8 cellular contexts compared by ENCODE assay signal in the genomic region with DNA sequence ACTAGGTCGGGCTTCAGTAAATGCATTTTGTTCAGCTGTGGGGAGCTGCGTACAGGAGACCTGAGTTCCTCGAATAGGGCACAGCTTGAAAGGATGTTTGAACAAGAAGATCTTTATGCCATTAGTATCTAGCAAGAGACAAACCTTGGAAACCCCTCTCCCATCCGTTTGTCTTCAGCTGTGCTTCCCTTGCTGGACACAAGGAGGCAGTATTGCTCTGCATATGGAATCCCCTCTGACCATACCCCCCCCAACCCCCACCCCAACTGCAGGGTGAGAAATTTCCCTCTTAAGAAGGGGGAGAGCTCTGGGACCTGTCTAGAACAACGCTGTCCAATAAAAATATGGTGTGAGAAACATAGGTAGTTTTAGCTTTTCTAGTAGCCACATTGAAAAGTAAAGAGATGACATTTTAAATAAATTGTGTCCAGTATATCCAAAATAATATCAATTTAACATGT. TPM values are rescaled to one million over a fixed set of nuclear protein-coding genes. Genes with fewer than 3 reads are reported as not detected.
DNase-seq lines count a peak whose midpoint lies in the region; ATAC-seq and TF ChIP-seq lines count a peak whose summit lies in the region.

No MANE protein-coding gene starts in this region.

- peak overlapping the region; percentile 85 for H3K4me3 Mint-ChIP-seq in T-helper 1 cell treated with Interleukin-12 subunit alpha and Interleukin-12 subunit beta and Interleukin-4 antibody, amounts not matched to agents 30 μg/mL and 1 μg/mL, for 36 hours

- H3K4me1 ChIP-seq in ascending aorta = peaks cover 3 to 20% of the 10 kb centered on the region in 2 donors

- intact Hi-C loops in ascending aorta (cut with DNase I) = loop anchor here (2.0 to 5.0 kb wide), 4 partner anchors 344 to 1004 kb away; partner anchors contain the start of genes AATF, ACACA, SYNRG and TADA2A

- H3K27ac ChIP-seq in ascending aorta = no peak overlapping the region

- H3K9me3 Mint-ChIP-seq in T-helper 1 cell treated with Interleukin-12 subunit alpha and Interleukin-12 subunit beta and Interleukin-4 antibody, amounts not matched to agents 30 μg/mL and 1 μg/mL, for 36 hours = no peaks in the 10 kb centered on the region

- peaks cover 26% of the 10 kb centered on the region for H3K4me1 Mint-ChIP-seq in T-helper 1 cell treated with Interleukin-12 subunit alpha and Interleukin-12 subunit beta and Interleukin-4 antibody, amounts not matched to agents 30 μg/mL and 1 μg/mL, for 36 hours (ENCODE audit: low read depth)

- peak; percentile 85 for DNase-seq in GM03348 (ENCODE audit: low spot score)
- peak; percentile 59 for DNase-seq in NCI-H1092 treated with DMSO at 0.1 percent for 48 hours (lab: John Stamatoyannopoulos, UW)
- peak in 1 of 2 donors; percentile 80 for DNase-seq in ascending aorta (ENCODE audit: low spot score in 2 of 2)
- no peak for DNase-seq in skeletal muscle cell (ENCODE audit: low read depth)

- H3K27me3 ChIP-seq in ascending aorta = no peaks in the 10 kb centered on the region

- TF ChIP-seq CTCF in ascending aorta (IDR thresholded peaks at IDR 0.05) = peak; percentile 33 to 81 (median 77)

- H3K4me3 ChIP-seq in ascending aorta (peak overlapping the region; percentile 73 to 95), iPS-11a (ENCODE audit: low read depth, low read length) (peak overlapping the region; percentile 87), skeletal muscle cell (ENCODE audit: low read depth, low read length) (peak overlapping the region; percentile 95)

- H3K27ac Mint-ChIP-seq in T-helper 1 cell treated with Interleukin-12 subunit alpha and Interleukin-12 subunit beta and Interleukin-4 antibody, amounts not matched to agents 30 μg/mL and 1 μg/mL, for 36 hours = no peak overlapping the region

- no peaks in the 10 kb centered on the region for H3K9me3 ChIP-seq in ascending aorta

- H3K36me3 Mint-ChIP-seq in T-helper 1 cell treated with Interleukin-12 subunit alpha and Interleukin-12 subunit beta and Interleukin-4 antibody, amounts not matched to agents 30 μg/mL and 1 μg/mL, for 36 hours (ENCODE audit: low read depth) = peaks cover 10% of the 10 kb centered on the region

- H3K27me3 Mint-ChIP-seq in T-helper 1 cell treated with Interleukin-12 subunit alpha and Interleukin-12 subunit beta and Interleukin-4 antibody, amounts not matched to agents 30 μg/mL and 1 μg/mL, for 36 hours (ENCODE audit: low read depth) = no peaks in the 10 kb centered on the region

- ATAC-seq in GM19328 (IDR thresholded peaks at IDR 0.05; ENCODE audit: unreplicated experiment) (no peak), HG02852 (IDR thresholded peaks at IDR 0.05; ENCODE audit: unreplicated experiment) (no peak)

- no peaks in the 10 kb centered on the region for H3K36me3 ChIP-seq in ascending aorta

RNA-seq across cellular contexts. Expression of gene MRM1, which starts 1.6 kb away (rescaled TPM):
- total RNA-seq in ascending aorta = not detected

RNA-seq across cellular contexts. Expression of gene DHRS11, which starts 11.3 kb away (rescaled TPM):
- 11.8 TPM for total RNA-seq in ascending aorta

RNA-seq across cellular contexts. Expression of gene GGNBP2, which starts 58.2 kb away (rescaled TPM):
- 26.5 TPM for total RNA-seq in ascending aorta
